31 cellular contexts compared by ENCODE assay signal in genomic region chr18:3330622-3331021, GRCh38.
DNase-seq lines count a peak whose midpoint lies in the region; ATAC-seq, FAIRE-seq and TF ChIP-seq lines count a peak whose summit lies in the region.
"Had no signal": no experiment of that assay in that cellular context is flagged by ENCODE, and none has a peak within 500 bp of the region (broad histone marks: within the 10 kb centered on the region; RNA-seq: fewer than 3 reads in every experiment).

No MANE protein-coding gene starts in this region.

- H2AK5ac ChIP-seq in H9 (ENCODE audit: insufficient read length, low read length): no peak overlapping the region
- H2AK5ac ChIP-seq in H1 (ENCODE audit: low read depth, low read length): no peak overlapping the region
- no peak overlapping the region for H2AK5ac ChIP-seq in mesenchymal stem cell (ENCODE audit: low read length, severe bottlenecking)

- peaks cover 2 to 29% (median 7%) of the 10 kb centered on the region in 3 experiments for H3K36me3 Mint-ChIP-seq in H9 (ENCODE audit: insufficient read depth in 1 of 3, low read depth in 3 of 3)
- H3K36me3 Mint-ChIP-seq in mesothelial cell of epicardium: peaks cover 2% of the 10 kb centered on the region
- no peaks in the 10 kb centered on the region for H3K36me3 Mint-ChIP-seq in CD8-positive, alpha-beta T cell
- H3K36me3 Mint-ChIP-seq: activated naive CD8-positive, alpha-beta T cell; CD4-positive, alpha-beta memory T cell; natural killer cell treated with Interleukin-12 subunit alpha and Interleukin-12 subunit beta and Interleukin-15 and Interleukin-18, amount 100 ng/mL, for 72 hours had no signal

- no peak overlapping the region for H3K4ac ChIP-seq in H9 (ENCODE audit: low read depth, low read length)
- H3K4ac ChIP-seq in H1 (replicated peaks; ENCODE audit: insufficient read length, low read depth, low read length): no peak overlapping the region
- no peak overlapping the region for H3K4ac ChIP-seq in mesenchymal stem cell (ENCODE audit: low read depth in 1 of 2, low read length in 2 of 2)

- H3K14ac ChIP-seq in H9 (ENCODE audit: insufficient read depth, low read length) (no peak overlapping the region), H1 (ENCODE audit: insufficient read length) (no peak overlapping the region), mesenchymal stem cell (ENCODE audit: low read length in 2 of 2) (no peak overlapping the region)

- H3K27ac ChIP-seq in H9 (ENCODE audit: insufficient read length, low read depth, low read length) (peak overlapping the region; percentile 25), H1 (ENCODE audit: low read depth, low read length) (no peak overlapping the region), mesenchymal stem cell (ENCODE audit: low read length, poor library complexity, severe bottlenecking) (no peak overlapping the region)
- no peak overlapping the region for H3K27ac ChIP-seq in CD8-positive, alpha-beta T cell (ENCODE audit: low read depth, low read length)
- H3K27ac ChIP-seq: sigmoid colon, SJSA1, transverse colon, VCaP had no signal

- CTCF ChIA-PET in H1 (lab: Charles Lee; ENCODE audit: partially characterized antibody): interaction anchor here (1.3 to 5.7 kb wide), 4 partner anchors 8 to 151 kb away, joined by 3 to 27 read pairs (median 6); no protein-coding TSS in a partner anchor
- CTCF ChIA-PET in CD8-positive, alpha-beta T cell (lab: Charles Lee): interaction anchor here (0.7 to 1.6 kb wide), 3 partner anchors 8 to 255 kb away, joined by 3 to 6 read pairs (median 4); no protein-coding TSS in a partner anchor

- H4K91ac ChIP-seq in H9 (ENCODE audit: insufficient read length, low read depth, low read length) (no peak overlapping the region), H1 (replicated peaks; ENCODE audit: insufficient read length, low read length) (no peak overlapping the region), mesenchymal stem cell (ENCODE audit: low read length) (no peak overlapping the region)

- H3K9ac ChIP-seq in H9 (ENCODE audit: extremely low read depth, insufficient read length, low read length) (no peak overlapping the region), H1 (replicated peaks in 1 of 4; ENCODE audit: extremely low read depth in 1 of 4, low read depth in 3 of 4, low read length in 3 of 4) (no peak overlapping the region), mesenchymal stem cell (ENCODE audit: low read length) (no peak overlapping the region)

- H2BK120ac ChIP-seq in H9 (ENCODE audit: low read depth, low read length, poor library complexity, severe bottlenecking): no peak overlapping the region
- H2BK120ac ChIP-seq in H1 (replicated peaks; ENCODE audit: low read depth, low read length): no peak overlapping the region
- H2BK120ac ChIP-seq in mesenchymal stem cell (ENCODE audit: low read depth, low read length): no peak overlapping the region

- POLR2A ChIA-PET in H1 (lab: Charles Lee; ENCODE audit: partially characterized antibody): interaction anchor here (0.8 to 2.1 kb wide), 4 partner anchors 20 to 286 kb away, joined by 3 to 8 read pairs (median 3); no protein-coding TSS in a partner anchor
- POLR2A ChIA-PET in CD8-positive, alpha-beta T cell (lab: Charles Lee): no interaction called here

- H3K36me3 ChIP-seq in H1 (ENCODE audit: control insufficient read depth in 2 of 4, insufficient read depth in 4 of 4, low read length in 3 of 4) (no peaks in the 10 kb centered on the region), mesenchymal stem cell (ENCODE audit: control insufficient read depth in 1 of 2, insufficient read depth in 2 of 2, low read depth in 1 of 2, low read length in 2 of 2) (no peaks in the 10 kb centered on the region)
- no peaks in the 10 kb centered on the region for H3K36me3 ChIP-seq in CD8-positive, alpha-beta T cell (ENCODE audit: insufficient read depth, low read length)
- H3K36me3 ChIP-seq: sigmoid colon, SJSA1, transverse colon had no signal

- H2AFZ ChIP-seq in H9 (ENCODE audit: low read length) (peak overlapping the region; percentile 70), H1 (ENCODE audit: low read length) (no peak overlapping the region; the same call in 1 of the 2 replicates), mesenchymal stem cell (ENCODE audit: low read depth, low read length) (no peak overlapping the region)

- H3K4me3 ChIP-seq in H1 (ENCODE audit: extremely low read depth in 1 of 4, insufficient read depth in 2 of 4, low read depth in 3 of 4, low read length in 4 of 4): no peak overlapping the region
- no peak overlapping the region for H3K4me3 ChIP-seq in CD8-positive, alpha-beta T cell (ENCODE audit: low read depth, low read length)
- no peak overlapping the region for H3K4me3 ChIP-seq in mesenchymal stem cell (ENCODE audit: insufficient read depth in 1 of 2, low read depth in 1 of 2, low read length in 2 of 2)
- H3K4me3 ChIP-seq: sigmoid colon, SJSA1, transverse colon had no signal

- H3K27ac Mint-ChIP-seq in H9: peak overlapping the region in 1 of 3 experiments; percentile 10; a peak in 1 of 7 replicates
- peak overlapping the region; percentile 74 for H3K27ac Mint-ChIP-seq in mesothelial cell of epicardium
- H3K27ac Mint-ChIP-seq in CD8-positive, alpha-beta T cell: no peak overlapping the region
- H3K27ac Mint-ChIP-seq in stimulated activated naive CD8-positive, alpha-beta T cell treated with anti-CD3 and anti-CD28 coated beads, Interleukin-15, amount 100 ng/mL, for 72 hours: no peak overlapping the region
- H3K27ac Mint-ChIP-seq: activated CD8-positive, alpha-beta T cell treated with anti-CD3 and anti-CD28 coated beads, Interleukin-2, amount 10 ng/mL, durations not matched to agents 7 days and 5 days; activated naive CD8-positive, alpha-beta T cell; activated T-helper 17 cell treated with anti-CD3 and anti-CD28 coated beads, Interleukin-2, amount 50 U/mL, for 72 hours; B cell; CD4-positive, alpha-beta memory T cell; natural killer cell treated with Interleukin-12 subunit alpha and Interleukin-12 subunit beta and Interleukin-15 and Interleukin-18, amount 100 ng/mL, for 72 hours had no signal

- H3K18ac ChIP-seq in H9 (ENCODE audit: insufficient read length, low read depth, low read length) (peak overlapping the region; percentile 1), H1 (ENCODE audit: extremely low read depth, low read length) (no peak overlapping the region), mesenchymal stem cell (ENCODE audit: low read depth in 1 of 2, low read length in 2 of 2) (no peak overlapping the region)

- H2BK20ac ChIP-seq in H9 (ENCODE audit: low read depth, low read length, poor library complexity, severe bottlenecking) (no peak overlapping the region), H1 (ENCODE audit: low read length) (no peak overlapping the region)

- H4K5ac ChIP-seq in H9 (ENCODE audit: insufficient read length, low read depth, low read length) (no peak overlapping the region), H1 (ENCODE audit: insufficient read length, low read depth, low read length) (no peak overlapping the region)

- H2BK12ac ChIP-seq in H9 (ENCODE audit: insufficient read length, low read depth, low read length) (no peak overlapping the region), H1 (ENCODE audit: low read depth, low read length) (no peak overlapping the region), mesenchymal stem cell (ENCODE audit: low read length in 2 of 2) (no peak overlapping the region)

- H4K8ac ChIP-seq in H9 (replicated peaks; ENCODE audit: insufficient read length, low read depth, low read length) (no peak overlapping the region), H1 (ENCODE audit: extremely low read depth, insufficient read depth, low read length) (no peak overlapping the region), mesenchymal stem cell (ENCODE audit: low read length) (no peak overlapping the region)

- H3K9me3 ChIP-seq in H9 (ENCODE audit: control insufficient read depth, low read depth, low read length) (no peaks in the 10 kb centered on the region), H1 (ENCODE audit: insufficient read depth in 2 of 2, low read depth in 1 of 2, low read length in 1 of 2) (peaks cover 0 to 3% of the 10 kb centered on the region in 2 experiments; a peak in 3 of 4 replicates), mesenchymal stem cell (ENCODE audit: control insufficient read depth, low read length) (no peaks in the 10 kb centered on the region)
- no peaks in the 10 kb centered on the region for H3K9me3 ChIP-seq in CD8-positive, alpha-beta T cell (ENCODE audit: low read length)
- H3K9me3 ChIP-seq: sigmoid colon, SJSA1, transverse colon had no signal

- H2BK5ac ChIP-seq in H9 (ENCODE audit: insufficient read length, low read length) (no peak overlapping the region), H1 (ENCODE audit: low read depth, low read length) (no peak overlapping the region), mesenchymal stem cell (ENCODE audit: low read depth, low read length, poor library complexity, severe bottlenecking) (no peak overlapping the region)

- no peaks in the 10 kb centered on the region for H4K20me1 ChIP-seq in H9 (ENCODE audit: control insufficient read depth, insufficient read depth, insufficient read length)
- H4K20me1 ChIP-seq in H1 (replicated peaks in 1 of 2; ENCODE audit: control insufficient read depth in 1 of 2, insufficient read depth in 2 of 2, low read length in 2 of 2): no peaks in the 10 kb centered on the region

- no CpG with 5 or more reads among the region's 12 CpGs for WGBS in H9 (ENCODE audit: extremely low coverage, insufficient read length, low lambda C conversion rate)
- 90% methylated on average over 12 of the region's 12 CpGs; no CpG with 5 or more reads in 1 of the 2 experiments for WGBS in H1 (ENCODE audit: extremely low coverage in 1 of 2, insufficient coverage in 1 of 2, insufficient read length in 1 of 2, insufficient replicate concordance in 2 of 2, low coverage in 1 of 2, low lambda C conversion rate in 2 of 2, missing lambda C conversion rate in 1 of 2), 2 experiments
- 89% methylated on average over 12 of the region's 12 CpGs for WGBS in mesenchymal stem cell

- H3K27me3 Mint-ChIP-seq in H9 (ENCODE audit: low read depth) (no peaks in the 10 kb centered on the region), mesothelial cell of epicardium (ENCODE audit: low read depth) (no peaks in the 10 kb centered on the region)
- H3K27me3 Mint-ChIP-seq in CD8-positive, alpha-beta T cell (ENCODE audit: low read depth): peaks cover 9% of the 10 kb centered on the region
- no peaks in the 10 kb centered on the region for H3K27me3 Mint-ChIP-seq in stimulated activated naive CD8-positive, alpha-beta T cell treated with anti-CD3 and anti-CD28 coated beads, Interleukin-15, amount 100 ng/mL, for 72 hours
- H3K27me3 Mint-ChIP-seq: activated naive CD8-positive, alpha-beta T cell; B cell had no signal

- intact Hi-C loops in CD8-positive, alpha-beta T cell (cut with DNase I, micrococcal nuclease): no loop called here

- peaks cover 5 to 12% of the 10 kb centered on the region in 2 experiments for H3K9me3 Mint-ChIP-seq in H9
- no peaks in the 10 kb centered on the region for H3K9me3 Mint-ChIP-seq in mesothelial cell of epicardium
- H3K9me3 Mint-ChIP-seq in CD8-positive, alpha-beta T cell: no peaks in the 10 kb centered on the region
- H3K9me3 Mint-ChIP-seq in stimulated activated naive CD8-positive, alpha-beta T cell treated with anti-CD3 and anti-CD28 coated beads, Interleukin-15, amount 100 ng/mL, for 72 hours: no peaks in the 10 kb centered on the region
- H3K9me3 Mint-ChIP-seq: activated T-helper 17 cell treated with anti-CD3 and anti-CD28 coated beads, Interleukin-2, amount 50 U/mL, for 72 hours; CD4-positive, alpha-beta memory T cell; natural killer cell treated with Interleukin-12 subunit alpha and Interleukin-12 subunit beta and Interleukin-15 and Interleukin-18, amount 100 ng/mL, for 72 hours had no signal

- no peak for TF ChIP-seq CTCF in H9 (conservative IDR thresholded peaks at IDR 0.05)
- no peak for TF ChIP-seq CTCF in H1 (IDR thresholded peaks at IDR 0.05; ENCODE audit: control extremely low read depth in 1 of 3, insufficient read depth in 1 of 3, low read depth in 1 of 3, low read length in 3 of 3)
- no peak for TF ChIP-seq CTCF in mesothelial cell of epicardium (IDR thresholded peaks at IDR 0.05; ENCODE audit: unreplicated experiment)
- TF ChIP-seq CTCF in CD8-positive, alpha-beta T cell (IDR thresholded peaks at IDR 0.05): no peak

- peaks cover 32 to 50% of the 10 kb centered on the region in 2 experiments for H3K4me1 Mint-ChIP-seq in H9
- peaks cover 31% of the 10 kb centered on the region for H3K4me1 Mint-ChIP-seq in mesothelial cell of epicardium
- no peaks in the 10 kb centered on the region for H3K4me1 Mint-ChIP-seq in CD8-positive, alpha-beta T cell (ENCODE audit: low read depth)
- no peaks in the 10 kb centered on the region for H3K4me1 Mint-ChIP-seq in stimulated activated naive CD8-positive, alpha-beta T cell treated with anti-CD3 and anti-CD28 coated beads, Interleukin-15, amount 100 ng/mL, for 72 hours
- H3K4me1 Mint-ChIP-seq: activated T-helper 17 cell treated with anti-CD3 and anti-CD28 coated beads, Interleukin-2, amount 50 U/mL, for 72 hours; B cell; CD4-positive, alpha-beta memory T cell had no signal

- TF ChIP-seq RAD21 in H1 (IDR thresholded peaks at IDR 0.05 in 1 of 2, conservative IDR thresholded peaks at IDR 0.05 in 1 of 2; ENCODE audit: low read depth in 2 of 2, low read length in 2 of 2): no peak

- no peak overlapping the region for H3K56ac ChIP-seq in H9 (ENCODE audit: insufficient read length, low read depth, low read length)
- no peak overlapping the region for H3K56ac ChIP-seq in H1 (replicated peaks; ENCODE audit: insufficient read length, low read depth, low read length)

- DNase-seq in H9 (no peak), NCI-H510A treated with DMSO at 0.1 percent for 48 hours (lab: John Stamatoyannopoulos, UW) (peak; percentile 96), H1 (ENCODE audit: low read depth in 1 of 2, low spot score in 2 of 2) (no peak), mesothelial cell of epicardium (ENCODE audit: low spot score in 2 of 2, unreplicated experiment in 2 of 2) (no peak), mesenchymal stem cell (no peak)
- no peak for DNase-seq in CD8-positive, alpha-beta T cell
- no peak for DNase-seq in stimulated activated CD4-positive, alpha-beta T cell treated with anti-CD3 and anti-CD28 coated beads, Interleukin-15, amount 100 ng/mL, for 24 hours
- no peak for DNase-seq in stimulated activated naive CD8-positive, alpha-beta T cell treated with anti-CD3 and anti-CD28 coated beads, Interleukin-15, amount 100 ng/mL, for 72 hours
- DNase-seq: ACHN; activated CD4-positive, alpha-beta T cell treated with anti-CD3 and anti-CD28 coated beads for 4 hours; activated CD8-positive, alpha-beta T cell treated with anti-CD3 and anti-CD28 coated beads, Interleukin-2, amount 10 ng/mL, durations not matched to agents 7 days and 5 days; CD4-positive, alpha-beta memory T cell; DMS153; effector CD8-positive, alpha-beta T cell; GDM1; NCI-H1092; NCI-H1694 treated with DMSO at 0.1 percent for 48 hours; NCI-H2171 treated with DMSO at 0.1 percent for 48 hours; NCI-H524 treated with DMSO at 0.1 percent for 48 hours; sigmoid colon; stimulated activated CD4-positive, alpha-beta T cell treated with anti-CD3 and anti-CD28 coated beads, Interleukin-12 subunit alpha, Interleukin-12 subunit beta, amount 100 ng/mL, for 4 hours; stimulated activated CD4-positive, alpha-beta T cell treated with anti-CD3 and anti-CD28 coated beads, Interleukin-4, amount 100 ng/mL, for 1 hour; T-helper 9 cell; transverse colon had no signal

- H3K23me2 ChIP-seq in H9 (ENCODE audit: insufficient read length, low read depth, low read length, poor library complexity, severe bottlenecking): no peaks in the 10 kb centered on the region
- H3K23me2 ChIP-seq in H1 (ENCODE audit: low read depth, low read length): no peaks in the 10 kb centered on the region; the same call in 1 of the 2 replicates

- H3K27me3 ChIP-seq in H9 (ENCODE audit: insufficient read depth, low read length): no peaks in the 10 kb centered on the region
- no peaks in the 10 kb centered on the region for H3K27me3 ChIP-seq in H1 (replicated peaks in 1 of 4; ENCODE audit: control insufficient read depth in 3 of 4, extremely low read depth in 1 of 4, insufficient read depth in 3 of 4, low read length in 3 of 4)
- no peaks in the 10 kb centered on the region for H3K27me3 ChIP-seq in CD8-positive, alpha-beta T cell (ENCODE audit: insufficient read depth, low read length)
- no peaks in the 10 kb centered on the region for H3K27me3 ChIP-seq in mesenchymal stem cell (ENCODE audit: control insufficient read depth in 1 of 2, insufficient read depth in 1 of 2, low read length in 2 of 2)
- H3K27me3 ChIP-seq: sigmoid colon, SJSA1, transverse colon had no signal

- H2BK15ac ChIP-seq in H9 (ENCODE audit: low read depth, low read length) (no peak overlapping the region), H1 (ENCODE audit: low read length) (no peak overlapping the region), mesenchymal stem cell (ENCODE audit: low read depth, poor library complexity, severe bottlenecking) (no peak overlapping the region)

- H3K4me3 Mint-ChIP-seq in H9 (no peak overlapping the region), mesothelial cell of epicardium (peak overlapping the region; percentile 32)
- H3K4me3 Mint-ChIP-seq in CD8-positive, alpha-beta T cell: no peak overlapping the region
- no peak overlapping the region for H3K4me3 Mint-ChIP-seq in stimulated activated naive CD8-positive, alpha-beta T cell treated with anti-CD3 and anti-CD28 coated beads, Interleukin-15, amount 100 ng/mL, for 72 hours
- H3K4me3 Mint-ChIP-seq: activated CD8-positive, alpha-beta T cell treated with anti-CD3 and anti-CD28 coated beads, Interleukin-2, amount 10 ng/mL, durations not matched to agents 7 days and 5 days; activated naive CD8-positive, alpha-beta T cell; activated T-helper 17 cell treated with anti-CD3 and anti-CD28 coated beads, Interleukin-2, amount 50 U/mL, for 72 hours; B cell; natural killer cell treated with Interleukin-12 subunit alpha and Interleukin-12 subunit beta and Interleukin-15 and Interleukin-18, amount 100 ng/mL, for 72 hours had no signal

- no peak overlapping the region for H3K23ac ChIP-seq in H9 (ENCODE audit: insufficient read length, low read depth, low read length)
- H3K23ac ChIP-seq in H1 (ENCODE audit: insufficient read length): no peak overlapping the region
- H3K23ac ChIP-seq in mesenchymal stem cell (ENCODE audit: low read length in 2 of 2): no peak overlapping the region

- TF ChIP-seq EP300 in H1 (IDR thresholded peaks at IDR 0.05; ENCODE audit: borderline replicate concordance in 1 of 2, low read depth in 2 of 2, low read length in 2 of 2): no peak

- H3K79me2 ChIP-seq in H9 (ENCODE audit: insufficient read depth, low read length): no peaks in the 10 kb centered on the region
- no peaks in the 10 kb centered on the region for H3K79me2 ChIP-seq in H1 (ENCODE audit: control insufficient read depth in 1 of 2, insufficient read depth in 2 of 2, low read length in 2 of 2)

- H3T11ph ChIP-seq in H9 (ENCODE audit: low read length): no peak overlapping the region

- H3K4me2 ChIP-seq in H9 (ENCODE audit: insufficient read depth, insufficient read length, low read length): peak overlapping the region; percentile 13
- H3K4me2 ChIP-seq in H1 (ENCODE audit: insufficient read depth in 1 of 2, low read depth in 2 of 2, low read length in 2 of 2): no peak overlapping the region
- H3K4me2 ChIP-seq in mesenchymal stem cell (ENCODE audit: low read length, poor library complexity, severe bottlenecking): no peak overlapping the region

- H3K79me1 ChIP-seq in H9 (ENCODE audit: insufficient read depth, low read depth, low read length, poor library complexity, severe bottlenecking) (no peaks in the 10 kb centered on the region), H1 (ENCODE audit: low read depth, low read length) (no peaks in the 10 kb centered on the region), mesenchymal stem cell (replicated peaks; ENCODE audit: low read length, poor library complexity, severe bottlenecking) (no peaks in the 10 kb centered on the region)

- FAIRE-seq in H1 (lab: Jason Lieb, UNC): no peak
- FAIRE-seq: RCC 7860 had no signal

- no peak for TF ChIP-seq POLR2A in H1 (IDR thresholded peaks at IDR 0.05; ENCODE audit: control extremely low read depth in 1 of 2, low read depth in 2 of 2, low read length in 2 of 2)

- ATAC-seq in CD8-positive, alpha-beta T cell: no peak
- no peak for ATAC-seq in stimulated activated naive CD8-positive, alpha-beta T cell treated with anti-CD3 and anti-CD28 coated beads, Interleukin-15, amount 100 ng/mL, for 72 hours
- ATAC-seq: activated CD8-positive, alpha-beta T cell treated with anti-CD3 and anti-CD28 coated beads, Interleukin-2, amount 10 ng/mL, durations not matched to agents 7 days and 5 days; activated T-helper 17 cell treated with anti-CD3 and anti-CD28 coated beads, Interleukin-2, amount 50 U/mL, for 72 hours; natural killer cell treated with Interleukin-12 subunit alpha and Interleukin-12 subunit beta and Interleukin-15 and Interleukin-18, amount 100 ng/mL, for 72 hours had no signal

- H3K4me1 ChIP-seq in H9 (ENCODE audit: insufficient read depth, low read length) (peaks cover 7% of the 10 kb centered on the region; the same call in 1 of the 2 replicates), H1 (replicated peaks in 1 of 4; ENCODE audit: control insufficient read depth in 3 of 4, insufficient read depth in 4 of 4, low read length in 3 of 4) (peaks cover 0 to 11% (median 3%) of the 10 kb centered on the region in 4 experiments; a peak in 3 of 7 replicates), mesenchymal stem cell (ENCODE audit: control insufficient read depth, insufficient read depth, low read depth, low read length) (no peaks in the 10 kb centered on the region)
- H3K4me1 ChIP-seq in CD8-positive, alpha-beta T cell (ENCODE audit: insufficient read depth, low read length): no peaks in the 10 kb centered on the region
- H3K4me1 ChIP-seq: sigmoid colon, SJSA1, transverse colon had no signal
